1 cellular context compared by ENCODE assay signal in the genomic region with DNA sequence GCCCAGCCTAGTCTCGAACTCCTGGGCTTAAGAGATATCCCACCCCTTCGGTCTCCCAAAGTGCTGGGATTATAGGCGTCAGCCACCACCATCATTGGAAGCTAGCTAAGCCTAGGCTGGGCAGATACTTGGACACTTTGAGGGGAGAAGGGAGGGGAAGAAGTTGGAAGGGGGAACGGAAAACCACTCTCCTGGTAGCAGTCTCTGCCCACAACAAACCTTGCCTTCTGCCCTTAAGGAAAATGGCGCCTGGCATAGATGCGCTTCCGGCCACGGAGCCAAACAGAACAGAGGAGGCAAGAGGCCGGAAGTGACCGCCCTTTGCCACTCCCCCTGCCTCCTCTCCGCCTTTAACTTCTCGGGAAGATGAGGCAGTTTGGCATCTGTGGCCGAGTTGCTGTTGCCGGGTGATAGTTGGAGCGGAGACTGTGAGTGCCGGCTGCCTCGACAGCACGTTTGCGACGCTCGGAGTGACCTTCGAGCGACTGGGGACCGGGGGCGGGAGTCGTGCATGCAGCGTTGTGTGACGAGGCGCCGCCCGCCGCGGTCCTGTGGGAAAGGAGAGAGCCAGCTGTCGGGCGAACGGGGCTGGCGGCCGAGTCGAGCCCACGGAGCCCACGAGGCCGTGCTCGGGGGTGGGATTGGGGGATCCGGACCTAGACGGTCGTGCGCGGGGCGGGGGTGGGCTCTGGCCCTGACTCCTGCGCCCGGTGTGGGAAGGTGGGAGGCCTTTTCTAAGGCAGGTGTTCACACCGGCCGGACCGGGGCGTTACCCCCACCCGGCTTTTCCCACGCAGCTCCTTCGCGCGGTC.
TF ChIP-seq lines count a peak whose summit lies in the region.

A gene (plus strand): TSS at position 327 of the 812 bp plus-strand sequence. CDS start 1,143 bp downstream, outside the sequence.

TF ChIP-seq in HCT116, 20 proteins besides CTCF, POLR2A, EP300 and RAD21 (continued from another document):
- TF ChIP-seq, protein P1, sequence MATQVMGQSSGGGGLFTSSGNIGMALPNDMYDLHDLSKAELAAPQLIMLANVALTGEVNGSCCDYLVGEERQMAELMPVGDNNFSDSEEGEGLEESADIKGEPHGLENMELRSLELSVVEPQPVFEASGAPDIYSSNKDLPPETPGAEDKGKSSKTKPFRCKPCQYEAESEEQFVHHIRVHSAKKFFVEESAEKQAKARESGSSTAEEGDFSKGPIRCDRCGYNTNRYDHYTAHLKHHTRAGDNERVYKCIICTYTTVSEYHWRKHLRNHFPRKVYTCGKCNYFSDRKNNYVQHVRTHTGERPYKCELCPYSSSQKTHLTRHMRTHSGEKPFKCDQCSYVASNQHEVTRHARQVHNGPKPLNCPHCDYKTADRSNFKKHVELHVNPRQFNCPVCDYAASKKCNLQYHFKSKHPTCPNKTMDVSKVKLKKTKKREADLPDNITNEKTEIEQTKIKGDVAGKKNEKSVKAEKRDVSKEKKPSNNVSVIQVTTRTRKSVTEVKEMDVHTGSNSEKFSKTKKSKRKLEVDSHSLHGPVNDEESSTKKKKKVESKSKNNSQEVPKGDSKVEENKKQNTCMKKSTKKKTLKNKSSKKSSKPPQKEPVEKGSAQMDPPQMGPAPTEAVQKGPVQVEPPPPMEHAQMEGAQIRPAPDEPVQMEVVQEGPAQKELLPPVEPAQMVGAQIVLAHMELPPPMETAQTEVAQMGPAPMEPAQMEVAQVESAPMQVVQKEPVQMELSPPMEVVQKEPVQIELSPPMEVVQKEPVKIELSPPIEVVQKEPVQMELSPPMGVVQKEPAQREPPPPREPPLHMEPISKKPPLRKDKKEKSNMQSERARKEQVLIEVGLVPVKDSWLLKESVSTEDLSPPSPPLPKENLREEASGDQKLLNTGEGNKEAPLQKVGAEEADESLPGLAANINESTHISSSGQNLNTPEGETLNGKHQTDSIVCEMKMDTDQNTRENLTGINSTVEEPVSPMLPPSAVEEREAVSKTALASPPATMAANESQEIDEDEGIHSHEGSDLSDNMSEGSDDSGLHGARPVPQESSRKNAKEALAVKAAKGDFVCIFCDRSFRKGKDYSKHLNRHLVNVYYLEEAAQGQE (IDR thresholded peaks at IDR 0.05; ENCODE audit: low read depth), result no peak
- TF ChIP-seq ZFX (IDR thresholded peaks at IDR 0.05) (peak; percentile 37; the same call in 1 of the 2 replicates), SP1 (IDR thresholded peaks at IDR 0.05; ENCODE audit: low read depth) (peak; percentile 54), CEBPB (IDR thresholded peaks at IDR 0.05; ENCODE audit: low read depth) (no peak), SIN3A (IDR thresholded peaks at IDR 0.05; ENCODE audit: low read depth) (peak; percentile 65; the same call in 1 of the 2 replicates), EZH2phosphoT487 (IDR thresholded peaks at IDR 0.05; ENCODE audit: borderline replicate concordance) (no peak), CBX3 (IDR thresholded peaks at IDR 0.05; ENCODE audit: low read depth) (no peak)
- TF ChIP-seq, protein P2, sequence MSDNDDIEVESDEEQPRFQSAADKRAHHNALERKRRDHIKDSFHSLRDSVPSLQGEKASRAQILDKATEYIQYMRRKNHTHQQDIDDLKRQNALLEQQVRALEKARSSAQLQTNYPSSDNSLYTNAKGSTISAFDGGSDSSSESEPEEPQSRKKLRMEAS (IDR thresholded peaks at IDR 0.05), result peak; percentile 44; the same call in 1 of the 2 replicates
- TF ChIP-seq, protein P3, sequence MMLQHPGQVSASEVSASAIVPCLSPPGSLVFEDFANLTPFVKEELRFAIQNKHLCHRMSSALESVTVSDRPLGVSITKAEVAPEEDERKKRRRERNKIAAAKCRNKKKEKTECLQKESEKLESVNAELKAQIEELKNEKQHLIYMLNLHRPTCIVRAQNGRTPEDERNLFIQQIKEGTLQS (IDR thresholded peaks at IDR 0.05), result no peak
